Comparison of ENCODE assay signal across 8 cellular contexts in the genomic region with DNA sequence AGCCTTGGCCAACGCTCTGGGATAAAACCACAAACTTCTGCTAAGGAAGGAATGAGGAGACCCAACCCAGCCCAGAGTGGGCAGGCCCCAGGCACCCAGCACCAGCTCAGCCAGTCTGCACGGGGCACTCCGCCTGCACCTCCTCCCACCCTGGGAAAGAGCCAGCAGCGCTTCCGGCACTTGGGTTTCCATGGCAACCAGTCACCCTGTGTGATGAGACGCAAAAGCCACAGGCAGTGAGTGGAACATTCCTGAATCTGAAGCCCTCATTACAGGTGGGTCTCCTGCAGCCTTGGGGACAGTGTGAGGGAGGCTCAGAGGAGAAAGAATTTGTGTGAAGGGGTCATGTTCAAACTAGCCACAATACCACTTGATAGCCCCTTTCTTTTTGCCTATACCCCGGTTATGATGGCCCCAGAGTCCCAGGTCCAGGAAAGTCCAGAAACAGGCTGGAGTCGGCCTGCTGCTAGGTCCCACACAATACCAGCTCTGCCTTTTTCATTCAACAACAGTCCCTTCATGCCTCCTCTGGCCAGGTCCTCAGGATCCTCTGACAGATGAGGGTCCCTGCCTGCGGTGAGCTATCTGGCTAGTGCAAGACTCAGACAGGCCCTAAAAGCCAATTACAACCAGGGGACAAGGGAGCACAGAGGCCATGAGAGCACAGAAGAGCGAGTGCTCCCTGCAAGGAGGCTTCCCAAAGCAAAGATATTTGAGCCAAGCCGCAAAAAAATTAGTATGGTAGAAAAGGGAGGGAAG.
A peak's percentile ranks its signal among the peaks of the same experiment; 100 is the strongest.
DNase-seq lines count a peak whose midpoint lies in the region; TF ChIP-seq lines count a peak whose summit lies in the region.

No MANE protein-coding gene starts in this region.

- peaks cover 50 to 59% of the 10 kb centered on the region in 2 donors for H3K4me1 Mint-ChIP-seq in immature natural killer cell

- no peak for TF ChIP-seq CTCF in astrocyte of the cerebellum (IDR thresholded peaks at IDR 0.05; ENCODE audit: low read depth, low read length, missing control alignments)

- no peaks in the 10 kb centered on the region for H3K36me3 Mint-ChIP-seq in immature natural killer cell

- in situ Hi-C loops in astrocyte of the cerebellum (cut with HindIII; ENCODE audit: low sequenced_read_pairs) = no loop called here

- H3K27ac Mint-ChIP-seq in immature natural killer cell = peak overlapping the region; percentile 96 to 100 (median 98)

- no peaks in the 10 kb centered on the region for H3K9me3 Mint-ChIP-seq in immature natural killer cell

- peaks cover 10 to 20% (median 13%) of the 10 kb centered on the region in 3 donors for H3K27me3 Mint-ChIP-seq in immature natural killer cell (ENCODE audit: low read depth in 3 of 3)

- H3K4me3 Mint-ChIP-seq in immature natural killer cell = peak overlapping the region; percentile 81 to 87 (median 82)

- H3K4me3 ChIP-seq in astrocyte of the cerebellum (ENCODE audit: low read depth, low read length) = no peak overlapping the region

- DNase-seq in NCI-H526 (lab: John Stamatoyannopoulos, UW) (peak; percentile 8 to 12), NCI-H526 treated with DMSO at 0.1 percent for 48 hours (lab: John Stamatoyannopoulos, UW) (no peak), NCI-H1105 treated with DMSO at 0.1 percent for 48 hours (lab: John Stamatoyannopoulos, UW) (peak; percentile 79), UCSD-AML1 (lab: John Stamatoyannopoulos, UW; ENCODE audit: unreplicated experiment) (peak; percentile 89), astrocyte of the cerebellum (ENCODE audit: low read depth) (peak; percentile 15), immature natural killer cell (peak; percentile 91 to 92 (median 91)), GM19240 (ENCODE audit: insufficient read length, low spot score) (no peak)
- peak; percentile 70 to 71 for DNase-seq in stimulated activated CD4-positive, alpha-beta T cell treated with anti-CD3 and anti-CD28 coated beads, Interleukin-15, amount 100 ng/mL, for 48 hours (ENCODE audit: low read depth in 2 of 2)

Comparison
In these comparisons a context has a peak if more than half of its experiments do, and no peak if none do; other contexts are left out.
1. DNase-seq: peak in NCI-H526 (2 of 2), NCI-H1105 treated with DMSO at 0.1 percent for 48 hours (single experiment), UCSD-AML1 (single experiment), astrocyte of the cerebellum (single experiment), immature natural killer cell (3 of 3) and stimulated activated CD4-positive, alpha-beta T cell treated with anti-CD3 and anti-CD28 coated beads, Interleukin-15, amount 100 ng/mL, for 48 hours (2 of 2); none in NCI-H526 treated with DMSO at 0.1 percent for 48 hours (single experiment) and GM19240 (single experiment).